In genomic region chr10:31031205-31031665, GRCh38 we compare ENCODE assay signal across 8 cellular contexts. TPM values are rescaled to one million over a fixed set of nuclear protein-coding genes. Genes with fewer than 3 reads are reported as not detected.
DNase-seq lines count a peak whose midpoint lies in the region; ATAC-seq and TF ChIP-seq lines count a peak whose summit lies in the region.

No MANE protein-coding gene starts in this region.

- TF ChIP-seq CTCF in breast epithelium (IDR thresholded peaks at IDR 0.05) (peak in 1 of 3 donors; percentile 40), lower leg skin (IDR thresholded peaks at IDR 0.05) (no peak), transverse colon (IDR thresholded peaks at IDR 0.05) (peak in 2 of 5 experiments; percentile 51 to 62)

- H3K9ac ChIP-seq in ES-I3 (ENCODE audit: low read depth, low read length) (peak overlapping the region; percentile 88), HUES6 (ENCODE audit: low read length) (peak overlapping the region; percentile 84)

- WGBS in lower leg skin, 2 donors, result 1 to 3% methylated on average over 16 of the region's 16 CpGs
- WGBS in transverse colon (ENCODE audit: low coverage in 1 of 2), 2 donors, result 0 to 3% methylated on average over 1 to 16 of the region's 16 CpGs

- peaks cover 12% of the 10 kb centered on the region for H3K4me1 ChIP-seq in ES-I3 (ENCODE audit: insufficient read depth, low read length)
- peaks cover 32% of the 10 kb centered on the region for H3K4me1 ChIP-seq in HUES6 (ENCODE audit: control insufficient read depth, insufficient read depth, low read length)
- no peaks in the 10 kb centered on the region for H3K4me1 ChIP-seq in breast epithelium
- H3K4me1 ChIP-seq in transverse colon, result peaks cover 2 to 22% (median 8%) of the 10 kb centered on the region in 4 donors

- H3K27me3 ChIP-seq in HUES6 (ENCODE audit: control insufficient read depth, insufficient read depth, low read length), result peaks cover 20% of the 10 kb centered on the region; the same call in 1 of the 2 replicates
- H3K27me3 ChIP-seq in breast epithelium, result no peaks in the 10 kb centered on the region
- H3K27me3 ChIP-seq in transverse colon, result no peaks in the 10 kb centered on the region

- TF ChIP-seq POLR2A in breast epithelium (IDR thresholded peaks at IDR 0.05) (no peak), lower leg skin (IDR thresholded peaks at IDR 0.05) (no peak), transverse colon (IDR thresholded peaks at IDR 0.05) (no peak)

- no peak for DNase-seq in breast epithelium (ENCODE audit: low spot score in 2 of 2)
- DNase-seq in lower leg skin (ENCODE audit: low spot score in 2 of 2), result no peak
- DNase-seq in transverse colon, result no peak
- DNase-seq in NCI-H146 (lab: John Stamatoyannopoulos, UW), result no peak
- no peak for DNase-seq in COR-L47 (lab: John Stamatoyannopoulos, UW)

- in situ Hi-C loops in transverse colon (cut with MboI; ENCODE audit: low pct_ligation_motif_present in 1 of 4, low pct_unique_long_range_greater_than_20kb in 1 of 4, low sequenced_read_pairs in 3 of 4), result loop anchor here in 2 of 4 donors (25.0 kb wide), 1 partner anchor 244 kb away; no protein-coding TSS in a partner anchor

- intact Hi-C loops in breast epithelium (cut with DNase I; ENCODE audit: low total_unique reads) (loop anchor here (5.0 kb wide), 1 partner anchor 244 kb away; no protein-coding TSS in a partner anchor), lower leg skin (cut with DNase I; ENCODE audit: low total_unique reads) (no loop called here), transverse colon (cut with DNase I; ENCODE audit: low total_unique reads) (loop anchor here (2.0 to 5.0 kb wide), 4 partner anchors 101 to 294 kb away; no protein-coding TSS in a partner anchor)

- H3K4me3 ChIP-seq in HUES6 (ENCODE audit: low read depth, low read length) (peak overlapping the region; percentile 77), breast epithelium (peak overlapping the region; percentile 43 to 80 (median 74)), lower leg skin (ENCODE audit: low read depth, poor library complexity, severe bottlenecking) (peak overlapping the region; percentile 46), transverse colon (peak overlapping the region; percentile 48 to 73 (median 52))

- H3K36me3 ChIP-seq in ES-I3 (ENCODE audit: insufficient read depth, low read length), result no peaks in the 10 kb centered on the region
- no peaks in the 10 kb centered on the region for H3K36me3 ChIP-seq in HUES6 (ENCODE audit: control insufficient read depth, insufficient read depth, low read length)
- no peaks in the 10 kb centered on the region for H3K36me3 ChIP-seq in breast epithelium
- H3K36me3 ChIP-seq in transverse colon, result no peaks in the 10 kb centered on the region

- TF ChIP-seq EP300 in transverse colon (IDR thresholded peaks at IDR 0.05; ENCODE audit: low read depth), result no peak

- H3K9me3 ChIP-seq in ES-I3 (ENCODE audit: control insufficient read depth, insufficient read depth, low read length) (no peaks in the 10 kb centered on the region), HUES6 (ENCODE audit: control insufficient read depth, insufficient read depth, low read depth, low read length) (no peaks in the 10 kb centered on the region), breast epithelium (no peaks in the 10 kb centered on the region), transverse colon (no peaks in the 10 kb centered on the region)

- ATAC-seq in GM21447 (IDR thresholded peaks at IDR 0.05; ENCODE audit: unreplicated experiment), result peak; percentile 80

- peak overlapping the region; percentile 70 for H3K27ac ChIP-seq in HUES6 (ENCODE audit: low read depth, low read length)
- peak overlapping the region; percentile 99 to 100 for H3K27ac ChIP-seq in breast epithelium
- H3K27ac ChIP-seq in transverse colon, result peak overlapping the region; percentile 98 to 100 (median 99)

RNA-seq across cellular contexts. Expression of gene ZNF438, which starts 0.4 kb away (rescaled TPM):
- total RNA-seq in breast epithelium (10 to 100 TPM in 1 of 3 donors, 1 to 10 TPM in 2; 8.8 to 34.6 (median 10.0) TPM), lower leg skin (10 to 100 TPM in 1 of 4 donors, 1 to 10 TPM in 3; 7.7 to 11.2 (median 8.7) TPM), transverse colon (1 to 10 TPM; 4.4 to 7.4 (median 6.4) TPM)
